Comparison of ENCODE assay signal across 11 cellular contexts in genomic region chr10:69703766-69704191, GRCh38.
DNase-seq lines count a peak whose midpoint lies in the region; ATAC-seq and TF ChIP-seq lines count a peak whose summit lies in the region.
"Had no signal": no experiment of that assay in that cellular context is flagged by ENCODE, and none has a peak within 500 bp of the region (broad histone marks: within the 10 kb centered on the region; RNA-seq: fewer than 3 reads in every experiment).

No MANE protein-coding gene starts in this region.

- peaks cover 5% of the 10 kb centered on the region for H3K9me3 ChIP-seq in effector memory CD4-positive, alpha-beta T cell (ENCODE audit: control insufficient read depth, low read length)
- peaks cover 2% of the 10 kb centered on the region for H3K9me3 ChIP-seq in aorta (ENCODE audit: control insufficient read depth, low read length)

- no peak overlapping the region for H3K27ac ChIP-seq in effector memory CD4-positive, alpha-beta T cell (ENCODE audit: insufficient read depth, low read length, poor library complexity, severe bottlenecking)
- no peak overlapping the region for H3K27ac ChIP-seq in aorta (ENCODE audit: low read depth in 1 of 2, low read length in 2 of 2)
- H3K27ac ChIP-seq: right atrium auricular region had no signal

- no peaks in the 10 kb centered on the region for H3K4me1 ChIP-seq in effector memory CD4-positive, alpha-beta T cell (ENCODE audit: control insufficient read depth, insufficient read depth, low read length, poor library complexity, severe bottlenecking)
- H3K4me1 ChIP-seq in aorta (ENCODE audit: control insufficient read depth in 1 of 2, insufficient read depth in 2 of 2, low read length in 2 of 2), result no peaks in the 10 kb centered on the region
- H3K4me1 ChIP-seq: right atrium auricular region had no signal

- TF ChIP-seq CTCF in AG09309 (IDR thresholded peaks at IDR 0.05; ENCODE audit: control insufficient read depth, insufficient read depth, low read depth, low read length, missing control alignments), result no peak
- TF ChIP-seq CTCF in astrocyte of the cerebellum (IDR thresholded peaks at IDR 0.05; ENCODE audit: low read depth, low read length, missing control alignments), result no peak
- no peak for TF ChIP-seq CTCF in GM10248 (IDR thresholded peaks at IDR 0.05; ENCODE audit: control extremely low read depth, extremely low read depth, low read depth, missing control alignments)

- no peaks in the 10 kb centered on the region for H3K36me3 ChIP-seq in effector memory CD4-positive, alpha-beta T cell (ENCODE audit: control insufficient read depth, insufficient read depth, low read length)
- H3K36me3 ChIP-seq in aorta (ENCODE audit: control insufficient read depth in 1 of 2, insufficient read depth in 2 of 2, low read length in 1 of 2), result no peaks in the 10 kb centered on the region
- H3K36me3 ChIP-seq: right atrium auricular region had no signal

- CTCF ChIA-PET in GM10248 (lab: Yijun Ruan, JAX), result no interaction called here

- no peak overlapping the region for H3K4me3 ChIP-seq in AG09309 (ENCODE audit: control insufficient read depth, low read depth, low read length)
- no peak overlapping the region for H3K4me3 ChIP-seq in astrocyte of the cerebellum (ENCODE audit: low read depth, low read length)
- no peak overlapping the region for H3K4me3 ChIP-seq in effector memory CD4-positive, alpha-beta T cell (ENCODE audit: insufficient read depth, low read depth, low read length, poor library complexity, severe bottlenecking)
- no peak overlapping the region for H3K4me3 ChIP-seq in aorta (ENCODE audit: low read length in 2 of 2)
- H3K4me3 ChIP-seq: right atrium auricular region had no signal

- 69 to 71% methylated on average over 5 of the region's 5 CpGs for WGBS in aorta, 2 donors

- H3K27me3 ChIP-seq in effector memory CD4-positive, alpha-beta T cell (replicated peaks; ENCODE audit: control insufficient read depth, insufficient read depth, low read length, poor library complexity, severe bottlenecking), result no peaks in the 10 kb centered on the region
- H3K27me3 ChIP-seq in aorta (ENCODE audit: control insufficient read depth in 1 of 2, insufficient read depth in 2 of 2, low read length in 1 of 2), result no peaks in the 10 kb centered on the region
- H3K27me3 ChIP-seq: right atrium auricular region had no signal

- POLR2A ChIA-PET in GM10248 (lab: Yijun Ruan, JAX), result no interaction called here

- ATAC-seq in aorta (ENCODE audit: low FRiP score), result no peak

- peak; percentile 64 for DNase-seq in AG09309 (ENCODE audit: low read depth)
- DNase-seq in HT1080 (ENCODE audit: low read depth), result peak; percentile 79
- DNase-seq in astrocyte of the cerebellum (ENCODE audit: low read depth), result peak; percentile 79
- peak; percentile 99 for DNase-seq in iris pigment epithelial cell (ENCODE audit: low read depth)
- DNase-seq in effector memory CD4-positive, alpha-beta T cell, result no peak
- DNase-seq in GM10248 (ENCODE audit: extremely low spot score), result no peak
- DNase-seq in DMS53 treated with DMSO at 0.1 percent for 48 hours (lab: John Stamatoyannopoulos, UW; ENCODE audit: unreplicated experiment), result no peak
- no peak for DNase-seq in aorta
- DNase-seq: CD4-positive, alpha-beta memory T cell; NCI-H2107 had no signal

- intact Hi-C loops in aorta (cut with DNase I), result no loop called here

- in situ Hi-C loops in astrocyte of the cerebellum (cut with HindIII; ENCODE audit: low sequenced_read_pairs), result no loop called here

Comparison
In these comparisons a context has a peak if more than half of its experiments do, and no peak if none do; other contexts are left out.
1. DNase-seq: peak in AG09309 (single experiment), HT1080 (single experiment), astrocyte of the cerebellum (single experiment) and iris pigment epithelial cell (single experiment); none in effector memory CD4-positive, alpha-beta T cell (0 of 3), GM10248 (single experiment), DMS53 treated with DMSO at 0.1 percent for 48 hours (single experiment) and aorta (0 of 2).